27 cellular contexts compared by ENCODE assay signal in genomic region chr5:41874512-41875060, GRCh38.
"Had no signal": no experiment of that assay in that cellular context is flagged by ENCODE, and none has a peak within 500 bp of the region (broad histone marks: within the 10 kb centered on the region; RNA-seq: fewer than 3 reads in every experiment).

No MANE protein-coding gene starts in this region.

- ATAC-seq: left colon; left ventricle myocardium superior; natural killer cell treated with Interleukin-12 subunit alpha and Interleukin-12 subunit beta and Interleukin-15 and Interleukin-18, amount 100 ng/mL, for 72 hours; stimulated activated naive B cell treated with anti-CD40 and anti-IgM and Interleukin-4, amounts not matched to agents 10 μg/mL and 1 μg/mL and 100 μg/mL, for 72 hours; stimulated activated naive CD8-positive, alpha-beta T cell treated with anti-CD3 and anti-CD28 coated beads, Interleukin-15, amount 100 ng/mL, for 72 hours; upper lobe of right lung had no signal

- H3K4me2 ChIP-seq: hepatocyte, neural progenitor cell had no signal

- FAIRE-seq: endothelial cell of umbilical vein had no signal

- H3K9me3 ChIP-seq: ovary, right atrium auricular region, sigmoid colon, testis, tibial nerve, upper lobe of right lung, vagina had no signal

- H3K9ac ChIP-seq: neural progenitor cell had no signal

- H2AFZ ChIP-seq: hepatocyte, neural progenitor cell had no signal

- H3K9me3 Mint-ChIP-seq: natural killer cell treated with Interleukin-12 subunit alpha and Interleukin-12 subunit beta and Interleukin-15 and Interleukin-18, amount 100 ng/mL, for 72 hours; neural progenitor cell; stimulated activated naive B cell treated with anti-CD40 and anti-IgM and Interleukin-4, amounts not matched to agents 10 μg/mL and 1 μg/mL and 100 μg/mL, for 72 hours; stimulated activated naive CD8-positive, alpha-beta T cell treated with anti-CD3 and anti-CD28 coated beads, Interleukin-15, amount 100 ng/mL, for 72 hours had no signal

- H3K27ac Mint-ChIP-seq: endodermal cell; natural killer cell treated with Interleukin-12 subunit alpha and Interleukin-12 subunit beta and Interleukin-15 and Interleukin-18, amount 100 ng/mL, for 72 hours; neural progenitor cell; stimulated activated naive B cell treated with anti-CD40 and anti-IgM and Interleukin-4, amounts not matched to agents 10 μg/mL and 1 μg/mL and 100 μg/mL, for 72 hours had no signal

- H3K4me3 ChIP-seq: hepatocyte, lung, neural progenitor cell, ovary, right atrium auricular region, sigmoid colon, skin epidermis, testis, tibial nerve, upper lobe of right lung, vagina had no signal

- DNase-seq: effector CD4-positive, alpha-beta T cell; endodermal cell; erythroblast; foreskin melanocyte; head of caudate nucleus; left colon; left ventricle myocardium superior; mesenchymal stem cell; midbrain; nucleus accumbens; ovary; sigmoid colon; stimulated activated CD4-positive, alpha-beta T cell treated with anti-CD3 and anti-CD28 coated beads, Interleukin-2, amount 100 ng/mL, for 24 hours; stimulated activated CD4-positive, alpha-beta T cell treated with anti-CD3 and anti-CD28 coated beads, Interleukin-4, amount 100 ng/mL, for 4 hours; stimulated activated naive B cell treated with anti-CD40 and anti-IgM and Interleukin-4, amounts not matched to agents 10 μg/mL and 1 μg/mL and 100 μg/mL, for 72 hours; stimulated activated naive CD8-positive, alpha-beta T cell treated with anti-CD3 and anti-CD28 coated beads, Interleukin-15, amount 100 ng/mL, for 72 hours; testis; upper lobe of right lung had no signal

- H3K36me3 ChIP-seq: neural progenitor cell, ovary, right atrium auricular region, sigmoid colon, tibial nerve, upper lobe of right lung, vagina had no signal

- H3K27me3 Mint-ChIP-seq: stimulated activated naive CD8-positive, alpha-beta T cell treated with anti-CD3 and anti-CD28 coated beads, Interleukin-15, amount 100 ng/mL, for 72 hours had no signal

- H3K27me3 ChIP-seq: hepatocyte, ovary, right atrium auricular region, sigmoid colon, testis, tibial nerve, upper lobe of right lung, vagina had no signal

- H3K79me2 ChIP-seq: hepatocyte had no signal

- H3K27ac ChIP-seq: hepatocyte, neural progenitor cell, ovary, right atrium auricular region, sigmoid colon, skin epidermis, testis, tibial nerve, upper lobe of right lung, vagina had no signal

- H3K4me1 ChIP-seq: neural progenitor cell had no signal

- H3K4me3 Mint-ChIP-seq: endodermal cell; natural killer cell treated with Interleukin-12 subunit alpha and Interleukin-12 subunit beta and Interleukin-15 and Interleukin-18, amount 100 ng/mL, for 72 hours; neural progenitor cell; stimulated activated naive B cell treated with anti-CD40 and anti-IgM and Interleukin-4, amounts not matched to agents 10 μg/mL and 1 μg/mL and 100 μg/mL, for 72 hours had no signal

- H3K36me3 Mint-ChIP-seq: natural killer cell treated with Interleukin-12 subunit alpha and Interleukin-12 subunit beta and Interleukin-15 and Interleukin-18, amount 100 ng/mL, for 72 hours; neural progenitor cell; stimulated activated naive B cell treated with anti-CD40 and anti-IgM and Interleukin-4, amounts not matched to agents 10 μg/mL and 1 μg/mL and 100 μg/mL, for 72 hours had no signal
